Comparison of ENCODE assay signal across 8 cellular contexts in genomic region chrX:17374619-17375360, GRCh38. TPM values are rescaled to one million over a fixed set of nuclear protein-coding genes. Genes with fewer than 3 reads are reported as not detected.
DNase-seq lines count a peak whose midpoint lies in the region; ATAC-seq and TF ChIP-seq lines count a peak whose summit lies in the region.

Gene NHS, plus strand, starts transcription at chrX:17375200. Its CDS starts 558 bp downstream, at chrX:17375758.

- peak within 1 kb of the TSS; percentile 58 to 67 for H3K27ac ChIP-seq in prostate gland

- H3K27me3 ChIP-seq in prostate gland (replicated peaks; ENCODE audit: insufficient read depth): no peaks in the 10 kb centered on the region

- intact Hi-C loops in left cardiac atrium (cut with DNase I) (loop anchor here in 1 of 2 donors (10.0 kb wide), 1 partner anchor 220 kb away; no protein-coding TSS in a partner anchor), prostate gland (cut with DNase I) (loop anchor here (1.0 to 10.0 kb wide), 6 partner anchors 82 to 550 kb away; no protein-coding TSS in a partner anchor)

- DNase-seq in ELR (ENCODE audit: low read depth): peak; percentile 85
- peak; percentile 85 for DNase-seq in NCI-H146 (lab: John Stamatoyannopoulos, UW)
- peak; percentile 44 for DNase-seq in amniotic stem cell (lab: John Stamatoyannopoulos, UW)
- DNase-seq in left cardiac atrium: peak; percentile 74
- DNase-seq in prostate gland (ENCODE audit: low spot score): peak; percentile 50
- DNase-seq in AML-193 (lab: John Stamatoyannopoulos, UW): no peak

- WGBS in prostate gland: 1% methylated on average over 15 of the region's 52 CpGs

- H3K4me1 ChIP-seq in prostate gland (replicated peaks): no peaks in the 10 kb centered on the region

- H3K4me3 ChIP-seq in prostate gland: peak within 1 kb of the TSS; percentile 38 to 44

- no peaks in the 10 kb centered on the region for H3K36me3 ChIP-seq in prostate gland

- peak in 3 of 4 experiments; percentile 27 to 40 (median 30) for TF ChIP-seq CTCF in prostate gland (IDR thresholded peaks at IDR 0.05)

- no peaks in the 10 kb centered on the region for H3K9me3 ChIP-seq in prostate gland

- TF ChIP-seq POLR2A in prostate gland (IDR thresholded peaks at IDR 0.05): peak; percentile 20

- ATAC-seq in left cardiac atrium: peak; percentile 80 to 92
- ATAC-seq in HG03565 (IDR thresholded peaks at IDR 0.05; ENCODE audit: unreplicated experiment): no peak
- ATAC-seq in GM18511 (IDR thresholded peaks at IDR 0.05; ENCODE audit: unreplicated experiment): no peak

RNA-seq across cellular contexts. Expression of gene NHS, which starts in this region (rescaled TPM):
- 1 to 10 TPM; 2.0 TPM for total RNA-seq in left cardiac atrium
- 10 to 100 TPM in 1 of 2 donors, 1 to 10 TPM in 1; 4.8 to 17.7 TPM for total RNA-seq in prostate gland

Comparison
In these comparisons a context has a peak if more than half of its experiments do, and no peak if none do; other contexts are left out.
1. DNase-seq: peak in ELR (single experiment), NCI-H146 (single experiment), amniotic stem cell (single experiment), left cardiac atrium (single experiment) and prostate gland (single experiment); none in AML-193 (0 of 2).
2. ATAC-seq: peak in left cardiac atrium (2 of 2); none in HG03565 (single experiment) and GM18511 (single experiment).